Comparison of ENCODE assay signal across 27 cellular contexts in genomic region chr7:143891457-143891856, GRCh38. TPM values are rescaled to one million over a fixed set of nuclear protein-coding genes. Genes with fewer than 3 reads are reported as not detected.
A peak's percentile ranks its signal among the peaks of the same experiment; 100 is the strongest.
DNase-seq lines count a peak whose midpoint lies in the region; FAIRE-seq and TF ChIP-seq lines count a peak whose summit lies in the region.
"Had no signal": no experiment of that assay in that cellular context is flagged by ENCODE, and none has a peak within 500 bp of the region (broad histone marks: within the 10 kb centered on the region; RNA-seq: fewer than 3 reads in every experiment).

No MANE protein-coding gene starts in this region.

- H3K9me3 ChIP-seq in hepatocyte (ENCODE audit: low read depth), result no peaks in the 10 kb centered on the region

- H3K27me3 ChIP-seq in brain microvascular endothelial cell (replicated peaks), result no peaks in the 10 kb centered on the region
- no peaks in the 10 kb centered on the region for H3K27me3 ChIP-seq in hepatocyte
- H3K27me3 ChIP-seq: BLaER1 had no signal

- H3K79me2 ChIP-seq in hepatocyte, result peaks cover 100% of the 10 kb centered on the region

- WGBS in hepatocyte (ENCODE audit: low lambda C conversion rate, missing lambda C conversion rate), result 85% methylated on average over 2 of the region's 2 CpGs

- H4K20me1 ChIP-seq in hepatocyte (ENCODE audit: insufficient read depth, poor library complexity, severe bottlenecking), result peaks cover 5% of the 10 kb centered on the region
- H4K20me1 ChIP-seq: BLaER1 had no signal

- H3K4me1 ChIP-seq in hepatocyte (ENCODE audit: insufficient read depth), result peaks cover 3% of the 10 kb centered on the region

- H3K27ac ChIP-seq in brain microvascular endothelial cell, result peak overlapping the region; percentile 39
- H3K27ac ChIP-seq in hepatocyte, result no peak overlapping the region
- H3K27ac ChIP-seq: BLaER1, RWPE1 had no signal

- no peak overlapping the region for H2AFZ ChIP-seq in hepatocyte

- H3K4me3 ChIP-seq in brain microvascular endothelial cell (ENCODE audit: low read depth, low read length) (no peak overlapping the region), hepatocyte (peak overlapping the region; percentile 1)
- H3K4me3 ChIP-seq: BLaER1 had no signal

- in situ Hi-C loops in brain microvascular endothelial cell (cut with HindIII; ENCODE audit: low pct_ligation_motif_present, low sequenced_read_pairs), result no loop called here

- FAIRE-seq in A204.1 (lab: Jason Lieb, UNC) (peak; percentile 73), RCC 7860 (lab: Jason Lieb, UNC) (peak; percentile 29)
- FAIRE-seq: GM12891 had no signal

- H3K36me3 ChIP-seq in brain microvascular endothelial cell (replicated peaks) (no peaks in the 10 kb centered on the region), hepatocyte (replicated peaks; ENCODE audit: insufficient read depth, low read depth) (no peaks in the 10 kb centered on the region)

- no peak for TF ChIP-seq CTCF in brain microvascular endothelial cell (IDR thresholded peaks at IDR 0.05; ENCODE audit: low read depth, low read length, missing control alignments)
- no peak for TF ChIP-seq CTCF in hepatocyte (IDR thresholded peaks at IDR 0.05; ENCODE audit: poor library complexity)

- no peak overlapping the region for H3K4me2 ChIP-seq in hepatocyte
- H3K4me2 ChIP-seq: BLaER1 had no signal

- H3K9me2 ChIP-seq in hepatocyte (replicated peaks; ENCODE audit: insufficient read depth), result no peaks in the 10 kb centered on the region

- DNase-seq in RCC 7860 (ENCODE audit: low spot score) (no peak), brain microvascular endothelial cell (no peak), hepatocyte (ENCODE audit: low spot score) (no peak), NCI-H2029 treated with DMSO at 0.1 percent for 48 hours (lab: John Stamatoyannopoulos, UW) (no peak), dedifferentiated amniotic fluid mesenchymal stem cell (ENCODE audit: extremely low spot score) (no peak), Kasumi-1 (lab: John Stamatoyannopoulos, UW) (no peak)
- no peak for DNase-seq in activated CD4-positive, alpha-beta T cell treated with anti-CD3 and anti-CD28 coated beads for 4 hours
- DNase-seq: 8988T; CD4-positive, CD25-positive, alpha-beta regulatory T cell; DMS53; H7; Karpas-422; MV-4-11; NCI-H1105; NCI-H1436 treated with DMSO at 0.1 percent for 48 hours; NCI-H187 treated with DMSO at 0.1 percent for 48 hours; NCI-H446; NCI-H526; SHP77 had no signal

RNA-seq across cellular contexts. Expression of gene TCAF1, which starts 10.5 kb away (rescaled TPM):
- total RNA-seq in hepatocyte, result 118 and 121 TPM in 2 replicates
- polyA plus RNA-seq in hepatocyte, result 57.4 and 59.6 TPM in 2 replicates

RNA-seq across cellular contexts. Expression of gene OR2F2, which starts 43.6 kb away (rescaled TPM):
- total RNA-seq in hepatocyte, result not detected in 2 replicates
- polyA plus RNA-seq in hepatocyte, result not detected in 2 replicates
- total RNA-seq: CD4-positive, CD25-positive, alpha-beta regulatory T cell; H7; HT-29; M059J; SK-MEL-5 had no signal
- polyA plus RNA-seq: AG04450; CD4-positive, CD25-positive, alpha-beta regulatory T cell had no signal
